In genomic region chr18:69081846-69082245, GRCh38 we compare ENCODE assay signal across 26 cellular contexts.
"Had no signal": no experiment of that assay in that cellular context is flagged by ENCODE, and none has a peak within 500 bp of the region (broad histone marks: within the 10 kb centered on the region; RNA-seq: fewer than 3 reads in every experiment).

No MANE protein-coding gene starts in this region.

- H3K27ac ChIP-seq: left ventricle myocardium inferior, pancreas, prostate gland, sigmoid colon, spleen, suprapubic skin, transverse colon, upper lobe of left lung, vagina had no signal

- ATAC-seq: mucosa of descending colon; naive thymus-derived CD4-positive, alpha-beta T cell; natural killer cell treated with Interleukin-12 subunit alpha and Interleukin-12 subunit beta and Interleukin-15 and Interleukin-18, amount 100 ng/mL, for 72 hours; pancreas; right cardiac atrium; stimulated activated effector memory CD8-positive, alpha-beta T cell treated with anti-CD3 and anti-CD28 coated beads, Interleukin-12 subunit alpha, Interleukin-12 subunit beta, amount 100 ng/mL, for 72 hours had no signal

- H3K36me3 ChIP-seq: left ventricle myocardium inferior, pancreas, prostate gland, sigmoid colon, spleen, suprapubic skin, transverse colon, upper lobe of left lung, vagina had no signal

- H3K27me3 ChIP-seq: pancreas, sigmoid colon, spleen, suprapubic skin, transverse colon, upper lobe of left lung, vagina had no signal

- H3K4me3 ChIP-seq: left ventricle myocardium inferior, lung, mucosa of descending colon, pancreas, prostate gland, sigmoid colon, spleen, suprapubic skin, transverse colon, upper lobe of left lung, vagina had no signal

- H3K4me1 ChIP-seq: left ventricle myocardium inferior, prostate gland, sigmoid colon, spleen, suprapubic skin, transverse colon, upper lobe of left lung, vagina had no signal

- H3K9me3 ChIP-seq: left ventricle myocardium inferior, mucosa of descending colon, pancreas, prostate gland, sigmoid colon, spleen, suprapubic skin, transverse colon, upper lobe of left lung, vagina had no signal

- DNase-seq: hypothalamus; immature natural killer cell; left ventricle myocardium inferior; mesendoderm; midbrain; mucosa of descending colon; naive thymus-derived CD4-positive, alpha-beta T cell; nucleus accumbens; pancreas; posterior cingulate gyrus; retina; right cardiac atrium; sigmoid colon; small intestine; spleen; stimulated activated CD4-positive, alpha-beta T cell treated with anti-CD3 and anti-CD28 coated beads, Interleukin-4, amount 100 ng/mL, for 24 hours; stimulated activated naive CD4-positive, alpha-beta T cell; transverse colon; upper lobe of left lung had no signal

- FAIRE-seq: islet of Langerhans, pancreas, small intestine had no signal
